ENCODE assay signal across 1 cellular context in the genomic region with DNA sequence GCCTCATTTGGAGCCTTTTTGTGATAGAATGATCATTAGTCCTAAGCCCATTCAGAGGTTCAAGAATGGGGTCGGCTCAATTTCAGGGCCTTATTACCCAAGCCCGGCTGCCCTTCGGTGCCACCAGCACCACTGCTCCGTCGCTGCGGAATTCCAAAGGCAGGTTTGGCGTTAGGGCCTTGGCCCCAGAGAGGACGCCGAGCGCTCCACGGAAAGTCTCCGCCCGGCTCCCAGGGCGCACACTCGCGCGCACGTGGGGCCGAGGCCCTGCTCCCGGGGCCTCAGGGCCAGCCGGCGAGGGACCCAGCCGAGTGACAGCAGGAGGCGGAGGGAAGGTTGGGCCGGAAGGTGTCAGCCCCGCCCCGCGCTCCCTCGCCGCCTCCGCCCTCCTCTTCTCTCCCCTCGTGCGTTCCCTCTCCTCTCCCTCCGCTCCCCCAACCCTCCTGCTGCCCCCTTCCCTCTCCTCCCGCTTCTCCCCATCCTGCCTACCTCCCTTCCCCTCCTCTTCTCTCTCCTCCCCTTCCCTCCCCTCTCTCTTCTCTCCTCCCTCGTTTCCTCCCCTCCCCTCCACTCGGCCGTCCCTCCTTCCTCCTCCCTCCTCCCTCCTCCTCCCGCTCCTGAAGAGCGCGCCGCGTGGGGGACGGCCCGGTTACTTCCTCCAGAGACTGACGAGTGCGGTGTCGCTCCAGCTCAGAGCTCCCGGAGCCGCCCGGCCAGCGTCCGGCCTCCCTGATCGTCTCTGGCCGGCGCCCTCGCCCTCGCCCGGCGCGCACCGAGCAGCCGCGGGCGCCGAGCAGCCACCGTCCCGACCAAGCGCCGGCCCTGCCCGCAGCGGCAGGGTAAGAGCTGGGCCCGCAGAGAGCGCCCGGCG.
TF ChIP-seq lines count a peak whose summit lies in the region.

A gene (plus strand): TSS at position 648 of the 871 bp plus-strand sequence. CDS start 4,106 bp downstream, outside the sequence.

TF ChIP-seq in HepG2, 621 proteins besides CTCF, POLR2A, EP300 and RAD21 (continued from another document and continues in another):
- TF ChIP-seq, protein P1, sequence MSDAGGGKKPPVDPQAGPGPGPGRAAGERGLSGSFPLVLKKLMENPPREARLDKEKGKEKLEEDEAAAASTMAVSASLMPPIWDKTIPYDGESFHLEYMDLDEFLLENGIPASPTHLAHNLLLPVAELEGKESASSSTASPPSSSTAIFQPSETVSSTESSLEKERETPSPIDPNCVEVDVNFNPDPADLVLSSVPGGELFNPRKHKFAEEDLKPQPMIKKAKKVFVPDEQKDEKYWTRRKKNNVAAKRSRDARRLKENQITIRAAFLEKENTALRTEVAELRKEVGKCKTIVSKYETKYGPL (CRISPR knock-in tag; IDR thresholded peaks at IDR 0.05), result no peak
- TF ChIP-seq ARNT (IDR thresholded peaks at IDR 0.05), result no peak
- no peak for TF ChIP-seq TRIM24 (CRISPR knock-in tag; IDR thresholded peaks at IDR 0.05)
- peak; percentile 87 for TF ChIP-seq ZNF841 (CRISPR knock-in tag; IDR thresholded peaks at IDR 0.05; ENCODE audit: borderline replicate concordance)
- peak; percentile 68; the same call in 1 of the 2 replicates for TF ChIP-seq POLR2AphosphoS2 (IDR thresholded peaks at IDR 0.05; ENCODE audit: low read depth, low read length)
- TF ChIP-seq GABPA (IDR thresholded peaks at IDR 0.05; ENCODE audit: low read depth, low read length), result peak; percentile 31; the same call in 1 of the 2 replicates
- TF ChIP-seq GABPA (CRISPR knock-in tag; IDR thresholded peaks at IDR 0.05; ENCODE audit: low read depth), result peak; percentile 60
- TF ChIP-seq ZNF333 (CRISPR knock-in tag; IDR thresholded peaks at IDR 0.05; ENCODE audit: borderline replicate concordance), result peak; percentile 66
- TF ChIP-seq ZNF484 (CRISPR knock-in tag; IDR thresholded peaks at IDR 0.05; ENCODE audit: borderline replicate concordance, low read depth), result no peak
- TF ChIP-seq ZNF678 (CRISPR knock-in tag; IDR thresholded peaks at IDR 0.05), result peak; percentile 83; the same call in 1 of the 2 replicates
- TF ChIP-seq, protein P2, sequence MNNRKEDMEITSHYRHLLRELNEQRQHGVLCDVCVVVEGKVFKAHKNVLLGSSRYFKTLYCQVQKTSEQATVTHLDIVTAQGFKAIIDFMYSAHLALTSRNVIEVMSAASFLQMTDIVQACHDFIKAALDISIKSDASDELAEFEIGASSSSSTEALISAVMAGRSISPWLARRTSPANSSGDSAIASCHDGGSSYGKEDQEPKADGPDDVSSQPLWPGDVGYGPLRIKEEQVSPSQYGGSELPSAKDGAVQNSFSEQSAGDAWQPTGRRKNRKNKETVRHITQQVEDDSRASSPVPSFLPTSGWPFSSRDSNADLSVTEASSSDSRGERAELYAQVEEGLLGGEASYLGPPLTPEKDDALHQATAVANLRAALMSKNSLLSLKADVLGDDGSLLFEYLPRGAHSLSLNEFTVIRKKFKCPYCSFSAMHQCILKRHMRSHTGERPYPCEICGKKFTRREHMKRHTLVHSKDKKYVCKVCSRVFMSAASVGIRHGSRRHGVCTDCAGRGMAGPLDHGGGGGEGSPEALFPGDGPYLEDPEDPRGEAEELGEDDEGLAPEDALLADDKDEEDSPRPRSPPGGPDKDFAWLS (CRISPR knock-in tag; IDR thresholded peaks at IDR 0.05; ENCODE audit: borderline replicate concordance), result no peak
- TF ChIP-seq, protein P3, sequence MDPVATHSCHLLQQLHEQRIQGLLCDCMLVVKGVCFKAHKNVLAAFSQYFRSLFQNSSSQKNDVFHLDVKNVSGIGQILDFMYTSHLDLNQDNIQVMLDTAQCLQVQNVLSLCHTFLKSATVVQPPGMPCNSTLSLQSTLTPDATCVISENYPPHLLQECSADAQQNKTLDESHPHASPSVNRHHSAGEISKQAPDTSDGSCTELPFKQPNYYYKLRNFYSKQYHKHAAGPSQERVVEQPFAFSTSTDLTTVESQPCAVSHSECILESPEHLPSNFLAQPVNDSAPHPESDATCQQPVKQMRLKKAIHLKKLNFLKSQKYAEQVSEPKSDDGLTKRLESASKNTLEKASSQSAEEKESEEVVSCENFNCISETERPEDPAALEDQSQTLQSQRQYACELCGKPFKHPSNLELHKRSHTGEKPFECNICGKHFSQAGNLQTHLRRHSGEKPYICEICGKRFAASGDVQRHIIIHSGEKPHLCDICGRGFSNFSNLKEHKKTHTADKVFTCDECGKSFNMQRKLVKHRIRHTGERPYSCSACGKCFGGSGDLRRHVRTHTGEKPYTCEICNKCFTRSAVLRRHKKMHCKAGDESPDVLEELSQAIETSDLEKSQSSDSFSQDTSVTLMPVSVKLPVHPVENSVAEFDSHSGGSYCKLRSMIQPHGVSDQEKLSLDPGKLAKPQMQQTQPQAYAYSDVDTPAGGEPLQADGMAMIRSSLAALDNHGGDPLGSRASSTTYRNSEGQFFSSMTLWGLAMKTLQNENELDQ (CRISPR knock-in tag; IDR thresholded peaks at IDR 0.05; ENCODE audit: borderline replicate concordance), result no peak
- TF ChIP-seq, protein P4, sequence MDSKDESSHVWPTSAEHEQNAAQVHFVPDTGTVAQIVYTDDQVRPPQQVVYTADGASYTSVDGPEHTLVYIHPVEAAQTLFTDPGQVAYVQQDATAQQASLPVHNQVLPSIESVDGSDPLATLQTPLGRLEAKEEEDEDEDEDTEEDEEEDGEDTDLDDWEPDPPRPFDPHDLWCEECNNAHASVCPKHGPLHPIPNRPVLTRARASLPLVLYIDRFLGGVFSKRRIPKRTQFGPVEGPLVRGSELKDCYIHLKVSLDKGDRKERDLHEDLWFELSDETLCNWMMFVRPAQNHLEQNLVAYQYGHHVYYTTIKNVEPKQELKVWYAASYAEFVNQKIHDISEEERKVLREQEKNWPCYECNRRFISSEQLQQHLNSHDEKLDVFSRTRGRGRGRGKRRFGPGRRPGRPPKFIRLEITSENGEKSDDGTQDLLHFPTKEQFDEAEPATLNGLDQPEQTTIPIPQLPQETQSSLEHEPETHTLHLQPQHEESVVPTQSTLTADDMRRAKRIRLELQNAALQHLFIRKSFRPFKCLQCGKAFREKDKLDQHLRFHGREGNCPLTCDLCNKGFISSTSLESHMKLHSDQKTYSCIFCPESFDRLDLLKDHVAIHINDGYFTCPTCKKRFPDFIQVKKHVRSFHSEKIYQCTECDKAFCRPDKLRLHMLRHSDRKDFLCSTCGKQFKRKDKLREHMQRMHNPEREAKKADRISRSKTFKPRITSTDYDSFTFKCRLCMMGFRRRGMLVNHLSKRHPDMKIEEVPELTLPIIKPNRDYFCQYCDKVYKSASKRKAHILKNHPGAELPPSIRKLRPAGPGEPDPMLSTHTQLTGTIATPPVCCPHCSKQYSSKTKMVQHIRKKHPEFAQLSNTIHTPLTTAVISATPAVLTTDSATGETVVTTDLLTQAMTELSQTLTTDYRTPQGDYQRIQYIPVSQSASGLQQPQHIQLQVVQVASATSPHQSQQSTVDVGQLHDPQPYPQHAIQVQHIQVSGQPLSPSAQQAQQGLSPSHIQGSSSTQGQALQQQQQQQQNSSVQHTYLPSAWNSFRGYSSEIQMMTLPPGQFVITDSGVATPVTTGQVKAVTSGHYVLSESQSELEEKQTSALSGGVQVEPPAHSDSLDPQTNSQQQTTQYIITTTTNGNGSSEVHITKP (CRISPR knock-in tag; IDR thresholded peaks at IDR 0.05; ENCODE audit: low read depth), result peak; percentile 37; the same call in 1 of the 2 replicates
- peak; percentile 83 for TF ChIP-seq SP4 (CRISPR knock-in tag; IDR thresholded peaks at IDR 0.05)
- no peak for TF ChIP-seq MYNN (CRISPR knock-in tag; IDR thresholded peaks at IDR 0.05; ENCODE audit: low read depth)
- TF ChIP-seq SUZ12 (IDR thresholded peaks at IDR 0.05; ENCODE audit: low read depth, low read length), result no peak
- peak; percentile 67 for TF ChIP-seq ISL2 (CRISPR knock-in tag; IDR thresholded peaks at IDR 0.05)
- TF ChIP-seq DNMT3B (CRISPR knock-in tag; conservative IDR thresholded peaks at IDR 0.05), result no peak
- peak; percentile 68; the same call in 1 of the 2 replicates for TF ChIP-seq KMT2A (CRISPR knock-in tag; IDR thresholded peaks at IDR 0.05)
- TF ChIP-seq ZFP36L2 (CRISPR knock-in tag; IDR thresholded peaks at IDR 0.05), result no peak
- TF ChIP-seq RFX1 (IDR thresholded peaks at IDR 0.05), result no peak
- TF ChIP-seq TCF7 (IDR thresholded peaks at IDR 0.05; ENCODE audit: low read depth), result no peak
- peak; percentile 48; the same call in 1 of the 2 replicates for TF ChIP-seq ZBTB8A (CRISPR knock-in tag; IDR thresholded peaks at IDR 0.05; ENCODE audit: borderline replicate concordance, low read depth)
- TF ChIP-seq SMAD9 (CRISPR knock-in tag; IDR thresholded peaks at IDR 0.05), result no peak
- TF ChIP-seq ZNF251 (CRISPR knock-in tag; IDR thresholded peaks at IDR 0.05), result no peak
- no peak for TF ChIP-seq ZNF101 (CRISPR knock-in tag; IDR thresholded peaks at IDR 0.05; ENCODE audit: borderline replicate concordance, low read depth)
- TF ChIP-seq, protein P5, sequence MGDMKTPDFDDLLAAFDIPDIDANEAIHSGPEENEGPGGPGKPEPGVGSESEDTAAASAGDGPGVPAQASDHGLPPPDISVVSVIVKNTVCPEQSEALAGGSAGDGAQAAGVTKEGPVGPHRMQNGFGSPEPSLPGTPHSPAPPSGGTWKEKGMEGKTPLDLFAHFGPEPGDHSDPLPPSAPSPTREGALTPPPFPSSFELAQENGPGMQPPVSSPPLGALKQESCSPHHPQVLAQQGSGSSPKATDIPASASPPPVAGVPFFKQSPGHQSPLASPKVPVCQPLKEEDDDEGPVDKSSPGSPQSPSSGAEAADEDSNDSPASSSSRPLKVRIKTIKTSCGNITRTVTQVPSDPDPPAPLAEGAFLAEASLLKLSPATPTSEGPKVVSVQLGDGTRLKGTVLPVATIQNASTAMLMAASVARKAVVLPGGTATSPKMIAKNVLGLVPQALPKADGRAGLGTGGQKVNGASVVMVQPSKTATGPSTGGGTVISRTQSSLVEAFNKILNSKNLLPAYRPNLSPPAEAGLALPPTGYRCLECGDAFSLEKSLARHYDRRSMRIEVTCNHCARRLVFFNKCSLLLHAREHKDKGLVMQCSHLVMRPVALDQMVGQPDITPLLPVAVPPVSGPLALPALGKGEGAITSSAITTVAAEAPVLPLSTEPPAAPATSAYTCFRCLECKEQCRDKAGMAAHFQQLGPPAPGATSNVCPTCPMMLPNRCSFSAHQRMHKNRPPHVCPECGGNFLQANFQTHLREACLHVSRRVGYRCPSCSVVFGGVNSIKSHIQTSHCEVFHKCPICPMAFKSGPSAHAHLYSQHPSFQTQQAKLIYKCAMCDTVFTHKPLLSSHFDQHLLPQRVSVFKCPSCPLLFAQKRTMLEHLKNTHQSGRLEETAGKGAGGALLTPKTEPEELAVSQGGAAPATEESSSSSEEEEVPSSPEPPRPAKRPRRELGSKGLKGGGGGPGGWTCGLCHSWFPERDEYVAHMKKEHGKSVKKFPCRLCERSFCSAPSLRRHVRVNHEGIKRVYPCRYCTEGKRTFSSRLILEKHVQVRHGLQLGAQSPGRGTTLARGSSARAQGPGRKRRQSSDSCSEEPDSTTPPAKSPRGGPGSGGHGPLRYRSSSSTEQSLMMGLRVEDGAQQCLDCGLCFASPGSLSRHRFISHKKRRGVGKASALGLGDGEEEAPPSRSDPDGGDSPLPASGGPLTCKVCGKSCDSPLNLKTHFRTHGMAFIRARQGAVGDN (CRISPR knock-in tag; IDR thresholded peaks at IDR 0.05), result peak; percentile 100
- TF ChIP-seq, protein P6, sequence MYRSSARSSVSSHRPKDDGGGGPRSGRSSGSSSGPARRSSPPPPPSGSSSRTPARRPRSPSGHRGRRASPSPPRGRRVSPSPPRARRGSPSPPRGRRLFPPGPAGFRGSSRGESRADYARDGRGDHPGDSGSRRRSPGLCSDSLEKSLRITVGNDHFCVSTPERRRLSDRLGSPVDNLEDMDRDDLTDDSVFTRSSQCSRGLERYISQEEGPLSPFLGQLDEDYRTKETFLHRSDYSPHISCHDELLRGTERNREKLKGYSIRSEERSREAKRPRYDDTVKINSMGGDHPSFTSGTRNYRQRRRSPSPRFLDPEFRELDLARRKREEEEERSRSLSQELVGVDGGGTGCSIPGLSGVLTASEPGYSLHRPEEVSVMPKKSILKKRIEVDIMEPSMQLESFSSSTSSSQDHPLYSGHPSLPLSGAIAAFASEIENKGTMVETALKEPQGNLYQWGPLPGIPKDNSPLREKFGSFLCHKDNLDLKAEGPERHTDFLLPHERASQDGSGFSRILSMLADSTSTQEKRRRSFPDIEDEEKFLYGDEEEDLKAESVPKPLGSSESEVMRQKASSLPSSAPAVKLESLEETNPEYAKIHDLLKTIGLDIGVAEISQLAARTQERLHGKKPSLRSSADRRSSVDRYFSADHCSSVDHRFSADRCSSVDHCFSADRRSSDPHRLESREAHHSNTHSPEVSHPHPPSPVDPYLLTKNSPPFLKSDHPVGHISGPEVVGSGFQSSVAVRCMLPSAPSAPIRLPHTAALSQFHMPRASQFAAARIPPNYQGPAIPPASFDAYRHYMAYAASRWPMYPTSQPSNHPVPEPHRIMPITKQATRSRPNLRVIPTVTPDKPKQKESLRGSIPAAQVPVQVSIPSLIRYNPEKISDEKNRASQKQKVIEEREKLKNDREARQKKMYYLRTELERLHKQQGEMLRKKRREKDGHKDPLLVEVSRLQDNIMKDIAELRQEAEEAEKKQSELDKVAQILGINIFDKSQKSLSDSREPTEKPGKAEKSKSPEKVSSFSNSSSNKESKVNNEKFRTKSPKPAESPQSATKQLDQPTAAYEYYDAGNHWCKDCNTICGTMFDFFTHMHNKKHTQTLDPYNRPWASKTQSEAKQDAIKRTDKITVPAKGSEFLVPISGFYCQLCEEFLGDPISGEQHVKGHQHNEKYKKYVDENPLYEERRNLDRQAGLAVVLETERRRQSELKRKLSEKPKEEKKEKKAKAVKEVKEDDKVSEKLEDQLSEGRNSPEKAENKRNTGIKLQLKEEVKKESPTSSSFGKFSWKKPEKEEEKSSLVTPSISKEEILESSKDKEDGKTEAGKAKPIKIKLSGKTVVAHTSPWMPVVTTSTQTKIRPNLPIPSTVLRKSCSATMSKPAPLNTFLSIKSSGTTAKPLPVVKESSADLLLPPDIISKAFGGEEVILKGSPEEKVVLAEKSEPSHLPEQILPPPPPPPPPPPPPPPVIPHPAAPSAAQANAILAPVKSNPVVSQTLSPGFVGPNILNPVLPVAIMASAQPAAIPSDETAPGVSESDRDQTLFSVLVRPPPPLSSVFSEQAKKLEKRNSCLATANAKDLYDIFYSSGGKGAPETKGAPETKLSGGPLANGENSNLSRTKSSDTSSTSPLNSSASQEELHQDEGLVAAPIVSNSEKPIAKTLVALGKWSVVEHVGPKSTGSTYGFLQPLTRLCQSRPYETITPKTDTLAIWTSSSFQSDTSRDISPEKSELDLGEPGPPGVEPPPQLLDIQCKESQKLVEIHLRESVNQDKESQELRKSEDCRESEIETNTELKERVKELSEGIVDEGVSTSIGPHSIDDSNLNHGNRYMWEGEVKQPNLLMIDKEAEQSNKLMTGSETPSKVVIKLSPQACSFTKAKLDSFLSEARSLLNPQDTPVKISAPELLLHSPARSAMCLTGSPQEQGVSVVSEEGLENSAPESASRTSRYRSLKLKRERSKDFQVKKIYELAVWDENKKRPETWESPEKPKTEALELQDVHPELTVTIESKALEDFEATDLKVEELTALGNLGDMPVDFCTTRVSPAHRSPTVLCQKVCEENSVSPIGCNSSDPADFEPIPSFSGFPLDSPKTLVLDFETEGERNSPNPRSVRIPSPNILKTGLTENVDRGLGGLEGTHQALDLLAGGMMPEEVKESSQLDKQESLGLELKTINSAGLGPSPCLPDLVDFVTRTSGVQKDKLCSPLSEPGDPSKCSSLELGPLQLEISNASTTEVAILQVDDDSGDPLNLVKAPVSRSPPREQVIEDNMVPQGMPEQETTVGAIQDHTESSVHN (CRISPR knock-in tag; IDR thresholded peaks at IDR 0.05), result no peak
- TF ChIP-seq HNRNPH1 (optimal IDR thresholded peaks at IDR 0.05; ENCODE audit: low read depth, low read length), result no peak
- TF ChIP-seq YEATS4 (CRISPR knock-in tag; IDR thresholded peaks at IDR 0.05; ENCODE audit: borderline replicate concordance), result peak; percentile 67; the same call in 1 of the 2 replicates
- TF ChIP-seq ZNF253 (CRISPR knock-in tag; IDR thresholded peaks at IDR 0.05; ENCODE audit: borderline replicate concordance), result 0 out of 2 replicates have a peak, but pooled peaks have one; percentile 48
- TF ChIP-seq TP53 (CRISPR knock-in tag; conservative IDR thresholded peaks at IDR 0.05), result no peak
